In the genomic region with DNA sequence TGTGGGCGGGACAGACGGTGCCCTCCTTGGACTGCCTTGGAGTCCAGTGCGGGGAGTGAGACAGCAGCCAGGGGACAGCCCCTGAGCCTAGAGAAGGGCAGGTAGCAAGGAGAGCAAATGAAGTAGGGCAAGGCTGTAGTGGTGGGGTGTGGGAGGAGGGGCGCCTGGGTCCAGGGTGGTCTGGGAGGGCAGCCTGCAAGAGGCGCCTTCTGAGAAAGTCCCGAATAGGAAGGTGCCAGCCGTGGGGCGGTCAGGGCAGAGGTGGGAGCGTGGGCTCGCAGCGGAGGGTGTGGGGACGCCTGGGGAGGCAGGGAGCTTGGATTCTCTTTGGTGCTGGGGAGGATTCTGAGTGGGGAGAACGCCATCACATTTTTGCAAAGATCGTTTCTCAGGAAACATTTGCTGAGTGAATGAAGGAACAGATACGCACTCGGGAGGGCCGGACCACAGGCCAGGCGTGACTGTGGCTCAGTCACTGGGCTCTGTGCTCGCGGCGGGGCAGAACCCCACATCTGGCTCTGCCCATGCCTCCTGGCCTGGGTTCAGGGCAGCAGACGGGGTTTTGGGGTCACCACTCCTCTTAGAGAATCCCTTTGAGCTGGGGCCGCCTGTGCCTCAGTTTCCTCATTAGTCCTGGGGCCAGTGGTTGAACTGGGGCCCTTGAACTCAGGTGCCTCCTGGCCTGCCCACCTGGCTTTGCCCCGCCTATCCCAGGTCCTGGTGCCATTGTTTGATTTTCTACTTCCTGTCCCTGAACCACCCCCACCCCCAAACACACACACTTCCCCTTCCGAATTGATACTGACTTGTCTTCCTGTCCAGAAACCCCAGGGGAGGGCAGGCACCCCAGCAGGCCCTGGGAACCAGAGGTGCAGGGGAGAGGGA, we compare ENCODE assay signal across 9 cellular contexts. TPM values are rescaled to one million over a fixed set of nuclear protein-coding genes. Genes with fewer than 3 reads are reported as not detected.
DNase-seq lines count a peak whose midpoint lies in the region; ATAC-seq lines count a peak whose summit lies in the region.
"Had no signal": no experiment of that assay in that cellular context is flagged by ENCODE, and none has a peak within 500 bp of the region (broad histone marks: within the 10 kb centered on the region; RNA-seq: fewer than 3 reads in every experiment).

No MANE protein-coding gene starts in this region.

- peak overlapping the region; percentile 23 to 77 (median 57) for H3K4me3 Mint-ChIP-seq in CD8-positive, alpha-beta memory T cell
- peak overlapping the region; percentile 90 to 100 (median 96) for H3K4me3 Mint-ChIP-seq in IgD-negative memory B cell
- peak overlapping the region; percentile 51 for H3K4me3 Mint-ChIP-seq in activated naive CD4-positive, alpha-beta T cell treated with anti-CD3 and anti-CD28 coated beads, Interleukin-2, amount 50 U/mL, for 24 hours

- peak overlapping the region; percentile 39 for H3K4me3 ChIP-seq in CD8-positive, alpha-beta memory T cell (ENCODE audit: low read length)
- no peak overlapping the region for H3K4me3 ChIP-seq in mucosa of stomach (ENCODE audit: low read length)
- H3K4me3 ChIP-seq: thoracic aorta had no signal

- peaks cover 6% of the 10 kb centered on the region for H3K36me3 ChIP-seq in CD8-positive, alpha-beta memory T cell (ENCODE audit: insufficient read depth, low read length)
- H3K36me3 ChIP-seq in mucosa of stomach (ENCODE audit: control insufficient read depth, insufficient read depth, low read length) = no peaks in the 10 kb centered on the region

- H3K27me3 ChIP-seq in CD8-positive, alpha-beta memory T cell (ENCODE audit: insufficient read depth, low read length, poor library complexity, severe bottlenecking) = no peaks in the 10 kb centered on the region
- H3K27me3 ChIP-seq in mucosa of stomach (ENCODE audit: control insufficient read depth, insufficient read depth, low read length) = no peaks in the 10 kb centered on the region

- H3K4me1 Mint-ChIP-seq in CD8-positive, alpha-beta memory T cell = peaks cover 41 to 78% (median 43%) of the 10 kb centered on the region in 3 donors
- H3K4me1 Mint-ChIP-seq in IgD-negative memory B cell = peaks cover 42 to 61% (median 56%) of the 10 kb centered on the region in 3 donors
- H3K4me1 Mint-ChIP-seq in activated naive CD4-positive, alpha-beta T cell treated with anti-CD3 and anti-CD28 coated beads, Interleukin-2, amount 50 U/mL, for 24 hours = peaks cover 65% of the 10 kb centered on the region

- ATAC-seq in GM18873 (IDR thresholded peaks at IDR 0.05; ENCODE audit: low FRiP score, unreplicated experiment) (no peak), HG02678 (IDR thresholded peaks at IDR 0.05; ENCODE audit: unreplicated experiment) (no peak), esophagus mucosa (no peak)

- no peaks in the 10 kb centered on the region for H3K9me3 ChIP-seq in CD8-positive, alpha-beta memory T cell (ENCODE audit: low read length)
- no peaks in the 10 kb centered on the region for H3K9me3 ChIP-seq in mucosa of stomach (ENCODE audit: control insufficient read depth, low read length)
- H3K9me3 ChIP-seq: thoracic aorta had no signal

- peaks cover 49% of the 10 kb centered on the region for H3K4me1 ChIP-seq in CD8-positive, alpha-beta memory T cell (ENCODE audit: insufficient read depth, low read length)
- peaks cover 56% of the 10 kb centered on the region for H3K4me1 ChIP-seq in mucosa of stomach (ENCODE audit: control insufficient read depth, insufficient read depth, low read length)

- H3K36me3 Mint-ChIP-seq in CD8-positive, alpha-beta memory T cell = peaks cover 0 to 24% (median 8%) of the 10 kb centered on the region in 3 donors
- peaks cover 7% of the 10 kb centered on the region for H3K36me3 Mint-ChIP-seq in IgD-negative memory B cell
- no peaks in the 10 kb centered on the region for H3K36me3 Mint-ChIP-seq in activated naive CD4-positive, alpha-beta T cell treated with anti-CD3 and anti-CD28 coated beads, Interleukin-2, amount 50 U/mL, for 24 hours

- no peak overlapping the region for H3K27ac ChIP-seq in CD8-positive, alpha-beta memory T cell (ENCODE audit: low read depth, low read length)

- CTCF ChIA-PET in CD8-positive, alpha-beta memory T cell (lab: Charles Lee) = no interaction called here

- peak in 3 of 5 donors; percentile 30 to 56 (median 45) for DNase-seq in CD8-positive, alpha-beta memory T cell
- DNase-seq in epidermal melanocyte (ENCODE audit: insufficient read length, low spot score) = no peak

- peak overlapping the region; percentile 43 for H3K9ac ChIP-seq in mucosa of stomach (ENCODE audit: low read length)

- no peaks in the 10 kb centered on the region for H3K9me3 Mint-ChIP-seq in CD8-positive, alpha-beta memory T cell
- no peaks in the 10 kb centered on the region for H3K9me3 Mint-ChIP-seq in IgD-negative memory B cell
- H3K9me3 Mint-ChIP-seq in activated naive CD4-positive, alpha-beta T cell treated with anti-CD3 and anti-CD28 coated beads, Interleukin-2, amount 50 U/mL, for 24 hours = no peaks in the 10 kb centered on the region

- POLR2A ChIA-PET in CD8-positive, alpha-beta memory T cell (lab: Charles Lee) = interaction anchor here (0.5 to 0.6 kb wide), 3 partner anchors 53 to 935 kb away, joined by 4 to 5 read pairs (median 4); no protein-coding TSS in a partner anchor

- H3K27ac Mint-ChIP-seq in CD8-positive, alpha-beta memory T cell = peak overlapping the region; percentile 57 to 92 (median 75)
- H3K27ac Mint-ChIP-seq in IgD-negative memory B cell = peak overlapping the region; percentile 88 to 100 (median 98)
- peak overlapping the region; percentile 88 for H3K27ac Mint-ChIP-seq in activated naive CD4-positive, alpha-beta T cell treated with anti-CD3 and anti-CD28 coated beads, Interleukin-2, amount 50 U/mL, for 24 hours

- no peaks in the 10 kb centered on the region for H3K27me3 Mint-ChIP-seq in CD8-positive, alpha-beta memory T cell
- no peaks in the 10 kb centered on the region for H3K27me3 Mint-ChIP-seq in IgD-negative memory B cell
- H3K27me3 Mint-ChIP-seq in activated naive CD4-positive, alpha-beta T cell treated with anti-CD3 and anti-CD28 coated beads, Interleukin-2, amount 50 U/mL, for 24 hours = no peaks in the 10 kb centered on the region

RNA-seq across cellular contexts. Expression of a gene that starts 4.2 kb away (rescaled TPM):
- total RNA-seq in CD8-positive, alpha-beta memory T cell = 1 to 10 TPM; 5.8 to 6.0 TPM
- polyA plus RNA-seq in CD8-positive, alpha-beta memory T cell = 10.6 TPM
- polyA plus RNA-seq in IgD-negative memory B cell = 60.9 TPM
- total RNA-seq in esophagus mucosa = 19.1 TPM
